25 cellular contexts compared by ENCODE assay signal in genomic region chr4:182837831-182838230, GRCh38.
"Had no signal": no experiment of that assay in that cellular context is flagged by ENCODE, and none has a peak within 500 bp of the region (broad histone marks: within the 10 kb centered on the region; RNA-seq: fewer than 3 reads in every experiment).

No MANE protein-coding gene starts in this region.

- DNase-seq: colonic mucosa; cortex of kidney; effector CD8-positive, alpha-beta T cell; effector memory CD8-positive, alpha-beta T cell; endodermal cell; erythroblast; esophagus squamous epithelium; foreskin fibroblast; foreskin melanocyte; gastrocnemius medialis; glutamatergic neuron; head of caudate nucleus; heart right ventricle; hippocampal formation; left cardiac atrium; left lung; left ventricle myocardium superior; lower lobe of right lung; mesenchymal stem cell; mucosa of descending colon had no signal

- H3K27me3 ChIP-seq: colonic mucosa had no signal

- H3K4me3 ChIP-seq: colonic mucosa, esophagus squamous epithelium, gastrocnemius medialis, heart right ventricle, left lung, lower lobe of right lung, mucosa of descending colon had no signal

- H3K36me3 ChIP-seq: colonic mucosa, esophagus squamous epithelium, gastrocnemius medialis, heart right ventricle, left lung, lower lobe of right lung had no signal

- H3K9me3 ChIP-seq: colonic mucosa, esophagus squamous epithelium, gastrocnemius medialis, heart right ventricle, left lung, lower lobe of right lung, mucosa of descending colon had no signal

- ATAC-seq: effector memory CD8-positive, alpha-beta T cell; esophagus mucosa; gastrocnemius medialis; heart right ventricle; left cardiac atrium; left lung; left ventricle myocardium superior; lower lobe of right lung; mucosa of descending colon had no signal

- H3K27ac ChIP-seq: colonic mucosa, epithelial cell of prostate, esophagus squamous epithelium, gastrocnemius medialis, heart right ventricle, left lung, lower lobe of right lung had no signal

- FAIRE-seq: endometrium, islet of Langerhans, keratinocyte had no signal

- H3K4me1 ChIP-seq: colonic mucosa, gastrocnemius medialis, heart right ventricle, left lung, lower lobe of right lung had no signal
